In genomic region chr12:4449862-4450222, GRCh38 we compare ENCODE assay signal across 14 cellular contexts. TPM values are rescaled to one million over a fixed set of nuclear protein-coding genes. Genes with fewer than 3 reads are reported as not detected.
DNase-seq lines count a peak whose midpoint lies in the region; ATAC-seq and TF ChIP-seq lines count a peak whose summit lies in the region.
"Had no signal": no experiment of that assay in that cellular context is flagged by ENCODE, and none has a peak within 500 bp of the region (broad histone marks: within the 10 kb centered on the region; RNA-seq: fewer than 3 reads in every experiment).

No MANE protein-coding gene starts in this region.

- no peaks in the 10 kb centered on the region for H3K79me2 ChIP-seq in Karpas-422 (ENCODE audit: low read length)

- peak overlapping the region; percentile 74 for H3K4me2 ChIP-seq in Karpas-422 (ENCODE audit: low read depth, low read length, poor library complexity, severe bottlenecking)

- H3K36me3 ChIP-seq in Karpas-422 (ENCODE audit: insufficient read depth, low read length) (no peaks in the 10 kb centered on the region; the same call in 1 of the 2 replicates), ascending aorta (no peaks in the 10 kb centered on the region)
- H3K36me3 ChIP-seq: suprapubic skin had no signal

- peaks cover 7% of the 10 kb centered on the region; the same call in 1 of the 2 replicates for H3K27me3 ChIP-seq in Karpas-422 (ENCODE audit: low read length)
- no peaks in the 10 kb centered on the region for H3K27me3 ChIP-seq in ascending aorta

- H3K36me3 Mint-ChIP-seq in activated T-cell treated with anti-CD3 and anti-CD28 coated beads, Interleukin-2, amount 50 U/mL, for 24 hours (ENCODE audit: low read depth) = no peaks in the 10 kb centered on the region
- H3K36me3 Mint-ChIP-seq: activated naive CD8-positive, alpha-beta T cell treated with anti-CD3 and anti-CD28 coated beads, Interleukin-2, amount 10 ng/mL, durations not matched to agents 7 days and 5 days had no signal

- H3K4me1 ChIP-seq in Karpas-422 (ENCODE audit: low read length) (peaks cover 32% of the 10 kb centered on the region), ascending aorta (no peaks in the 10 kb centered on the region)
- H3K4me1 ChIP-seq: suprapubic skin had no signal

- in situ Hi-C loops in SK-MEL-5 (cut with HindIII; ENCODE audit: low pct_unique_long_range_greater_than_20kb, low sequenced_read_pairs) = no loop called here

- H3K9ac ChIP-seq in Karpas-422 (ENCODE audit: low read length) = peak overlapping the region; percentile 40

- 0 out of 2 replicates have a peak, but pooled peaks cover 5% of the 10 kb centered on the region for H3K9me3 ChIP-seq in Karpas-422 (ENCODE audit: low read length)
- H3K9me3 ChIP-seq in ascending aorta = no peaks in the 10 kb centered on the region
- H3K9me3 ChIP-seq: suprapubic skin had no signal

- H4K20me1 ChIP-seq in Karpas-422 (ENCODE audit: insufficient read depth, low read depth, low read length) = no peaks in the 10 kb centered on the region

- no peak overlapping the region for H3K27ac Mint-ChIP-seq in activated T-cell treated with anti-CD3 and anti-CD28 coated beads, Interleukin-2, amount 50 U/mL, for 24 hours
- H3K27ac Mint-ChIP-seq: activated naive CD8-positive, alpha-beta T cell treated with anti-CD3 and anti-CD28 coated beads, Interleukin-2, amount 10 ng/mL, durations not matched to agents 7 days and 5 days; natural killer cell treated with Interleukin-12 subunit alpha and Interleukin-12 subunit beta and Interleukin-15 and Interleukin-18, amount 100 ng/mL, for 72 hours had no signal

- H3K9me3 Mint-ChIP-seq in activated T-cell treated with anti-CD3 and anti-CD28 coated beads, Interleukin-2, amount 50 U/mL, for 24 hours = no peaks in the 10 kb centered on the region

- ATAC-seq in left colon (peak; percentile 65), HG03442 (IDR thresholded peaks at IDR 0.05; ENCODE audit: unreplicated experiment) (no peak)
- ATAC-seq: natural killer cell treated with Interleukin-12 subunit alpha and Interleukin-12 subunit beta and Interleukin-15 and Interleukin-18, amount 100 ng/mL, for 72 hours had no signal

- H3K4me3 Mint-ChIP-seq in activated T-cell treated with anti-CD3 and anti-CD28 coated beads, Interleukin-2, amount 50 U/mL, for 24 hours = no peak overlapping the region
- H3K4me3 Mint-ChIP-seq: activated naive CD8-positive, alpha-beta T cell treated with anti-CD3 and anti-CD28 coated beads, Interleukin-2, amount 10 ng/mL, durations not matched to agents 7 days and 5 days; natural killer cell treated with Interleukin-12 subunit alpha and Interleukin-12 subunit beta and Interleukin-15 and Interleukin-18, amount 100 ng/mL, for 72 hours had no signal

- intact Hi-C loops in left colon (cut with DNase I, micrococcal nuclease) = no loop called here
- intact Hi-C loops in ascending aorta (cut with DNase I) = no loop called here

- peak overlapping the region; percentile 44 for H3K4me3 ChIP-seq in Karpas-422 (ENCODE audit: low read length)
- no peak overlapping the region for H3K4me3 ChIP-seq in ascending aorta
- H3K4me3 ChIP-seq: suprapubic skin had no signal

- H3K27ac ChIP-seq in Karpas-422 (ENCODE audit: low read length) (no peak overlapping the region), ascending aorta (no peak overlapping the region)
- H3K27ac ChIP-seq: suprapubic skin had no signal

- peaks cover 18% of the 10 kb centered on the region for H3K27me3 Mint-ChIP-seq in activated T-cell treated with anti-CD3 and anti-CD28 coated beads, Interleukin-2, amount 50 U/mL, for 24 hours
- H3K27me3 Mint-ChIP-seq: activated naive CD8-positive, alpha-beta T cell treated with anti-CD3 and anti-CD28 coated beads, Interleukin-2, amount 10 ng/mL, durations not matched to agents 7 days and 5 days had no signal

- DNase-seq in DMS53 treated with DMSO at 0.1 percent for 48 hours (lab: John Stamatoyannopoulos, UW; ENCODE audit: unreplicated experiment) = peak; percentile 96
- DNase-seq in Karpas-422 = peak; percentile 54
- peak; percentile 2 for DNase-seq in SK-MEL-5 (ENCODE audit: low read depth, low spot score)
- DNase-seq in left colon = peak in 1 of 2 donors; percentile 35
- no peak for DNase-seq in ascending aorta (ENCODE audit: low spot score in 2 of 2)
- no peak for DNase-seq in stimulated activated CD4-positive, alpha-beta T cell treated with anti-CD3 and anti-CD28 coated beads, Interleukin-4, amount 100 ng/mL, for 24 hours
- no peak for DNase-seq in activated T-cell treated with anti-CD3 and anti-CD28 coated beads, Interleukin-2, amount 50 U/mL, for 24 hours
- DNase-seq: activated naive CD8-positive, alpha-beta T cell treated with anti-CD3 and anti-CD28 coated beads, Interleukin-2, amount 10 ng/mL, durations not matched to agents 7 days and 5 days; kidney; NCI-H187 had no signal

- peaks cover 11% of the 10 kb centered on the region for H3K4me1 Mint-ChIP-seq in activated T-cell treated with anti-CD3 and anti-CD28 coated beads, Interleukin-2, amount 50 U/mL, for 24 hours (ENCODE audit: low read depth)

- no peak for TF ChIP-seq CTCF in ascending aorta (IDR thresholded peaks at IDR 0.05)

- H3K9me2 ChIP-seq in Karpas-422 (replicated peaks; ENCODE audit: insufficient read depth, low read length) = no peaks in the 10 kb centered on the region

- H2AFZ ChIP-seq in Karpas-422 (ENCODE audit: low read length) = peak overlapping the region; percentile 59; the same call in 1 of the 2 replicates

RNA-seq across cellular contexts. Expression of gene FGF6, which starts 4.2 kb away (rescaled TPM):
- not detected in 2 replicates for total RNA-seq in Karpas-422 (2014; rRNA removed; shearing (Covaris generic); ENCODE audit: low replicate concordance)
- total RNA-seq in SK-MEL-5 (2014; rRNA removed; shearing (Covaris generic)) = not detected in 2 replicates
- not detected in 2 replicates for polyA plus RNA-seq in SK-MEL-5 (2015; cell fraction: cytosol; rRNA removed)
- polyA plus RNA-seq in SK-MEL-5 (2015; cell fraction: nucleus; rRNA removed) = not detected in 2 replicates
- total RNA-seq in left colon = not detected
- not detected for total RNA-seq in ascending aorta
- total RNA-seq: activated naive CD8-positive, alpha-beta T cell treated with anti-CD3 and anti-CD28 coated beads, Interleukin-2, amount 10 ng/mL, durations not matched to agents 7 days and 5 days; kidney; natural killer cell treated with Interleukin-12 subunit alpha and Interleukin-12 subunit beta and Interleukin-15 and Interleukin-18, amount 100 ng/mL, for 72 hours; suprapubic skin had no signal
- polyA plus RNA-seq: BJ had no signal

Comparison
In these comparisons a context has a peak if more than half of its experiments do, and no peak if none do; other contexts are left out.
1. DNase-seq: peak in DMS53 treated with DMSO at 0.1 percent for 48 hours (single experiment), Karpas-422 (single experiment) and SK-MEL-5 (single experiment); none in ascending aorta (0 of 2), stimulated activated CD4-positive, alpha-beta T cell treated with anti-CD3 and anti-CD28 coated beads, Interleukin-4, amount 100 ng/mL, for 24 hours (single experiment) and activated T-cell treated with anti-CD3 and anti-CD28 coated beads, Interleukin-2, amount 50 U/mL, for 24 hours (single experiment).